In the genomic region with DNA sequence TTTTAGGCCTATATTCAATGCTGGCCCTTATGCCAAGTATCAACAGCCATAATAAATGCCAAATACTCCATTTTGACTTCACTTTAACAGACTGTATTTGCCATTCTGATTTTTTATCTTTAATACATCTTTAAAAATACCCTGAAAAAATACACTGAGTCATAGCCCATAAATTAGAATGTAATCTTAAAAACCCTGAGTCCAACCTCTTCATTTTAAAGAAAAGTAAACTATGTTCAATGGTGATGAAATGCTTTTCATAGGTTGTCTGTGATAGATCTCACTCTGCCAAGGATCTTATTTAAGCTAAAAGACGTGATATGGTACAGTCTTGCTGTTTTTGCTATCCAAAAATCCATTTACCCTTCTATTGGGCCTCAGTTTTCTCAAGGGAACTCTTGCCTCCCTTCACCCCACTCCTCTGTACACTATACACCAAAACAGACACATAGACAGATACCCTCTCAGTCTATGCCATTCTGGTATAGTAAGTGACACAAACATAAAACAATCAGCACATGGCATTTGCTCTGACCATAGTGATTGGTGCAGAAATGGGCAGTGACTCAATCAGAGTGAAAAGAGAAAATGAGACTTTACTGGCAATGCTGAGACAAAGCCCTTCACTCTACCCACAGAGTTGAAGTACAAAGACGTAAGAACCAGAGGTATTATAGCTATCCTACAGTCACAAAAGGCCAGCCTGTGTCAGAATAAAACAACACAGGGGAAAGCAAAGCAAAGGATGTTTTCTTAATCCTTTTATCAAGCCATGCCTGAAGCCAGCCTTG, we compare ENCODE assay signal across 15 cellular contexts. TPM values are rescaled to one million over a fixed set of nuclear protein-coding genes. Genes with fewer than 3 reads are reported as not detected.
DNase-seq lines count a peak whose midpoint lies in the region; ATAC-seq, FAIRE-seq and TF ChIP-seq lines count a peak whose summit lies in the region.
"Had no signal": no experiment of that assay in that cellular context is flagged by ENCODE, and none has a peak within 500 bp of the region (broad histone marks: within the 10 kb centered on the region; RNA-seq: fewer than 3 reads in every experiment).

No MANE protein-coding gene starts in this region.

- CTCF ChIA-PET in PC-3 (lab: Charles Lee) (no interaction called here), GM12878 (lab: Yijun Ruan, JAX) (interaction anchor here (0.6 to 1.5 kb wide), 7 partner anchors 8 to 41 kb away, joined by 3 to 4 read pairs (median 3); no protein-coding TSS in a partner anchor)

- H3K9ac ChIP-seq in PC-3 (ENCODE audit: low read length) (no peak overlapping the region), GM12878 (ENCODE audit: control insufficient read depth, insufficient read depth, low read length) (no peak overlapping the region)

- H3K4me3 ChIP-seq in PC-3 (ENCODE audit: low read length) = peak overlapping the region; percentile 28; the same call in 1 of the 2 replicates
- no peak overlapping the region for H3K4me3 ChIP-seq in GM12878
- H3K4me3 ChIP-seq: smooth muscle cell, thoracic aorta had no signal

- H3K27me3 ChIP-seq in PC-3 (ENCODE audit: low read length) (no peaks in the 10 kb centered on the region), GM12878 (replicated peaks in 1 of 2; ENCODE audit: control insufficient read depth in 2 of 2, insufficient read depth in 2 of 2, low read length in 1 of 2) (no peaks in the 10 kb centered on the region)
- H3K27me3 ChIP-seq: foreskin keratinocyte had no signal

- no TSS peak for BruUV-seq in PC-3 (replicated peaks; lab: Mats Ljungman, UMichigan)
- no TSS peak for BruUV-seq in GM12878 (replicated peaks; lab: Mats Ljungman, UMichigan)

- no peaks in the 10 kb centered on the region for H3K27me3 Mint-ChIP-seq in activated T-cell treated with anti-CD3 and anti-CD28 coated beads, Interleukin-2, amount 50 U/mL, for 4 hours (ENCODE audit: low read depth)
- no peaks in the 10 kb centered on the region for H3K27me3 Mint-ChIP-seq in progenitor cell of endocrine pancreas

- RAD21 ChIA-PET in GM12878 (lab: Charles Lee; ENCODE audit: unreplicated experiment) = interaction anchor here (0.8 to 3.1 kb wide), 4 partner anchors 10 to 312 kb away, joined by 3 to 11 read pairs (median 4); no protein-coding TSS in a partner anchor

- peak overlapping the region; percentile 14; the same call in 1 of the 2 replicates for H2AFZ ChIP-seq in PC-3 (ENCODE audit: low read length)
- H2AFZ ChIP-seq in GM12878 (ENCODE audit: control insufficient read depth, low read depth, low read length) = peak overlapping the region; percentile 6; the same call in 1 of the 2 replicates

- FAIRE-seq in GM12878 (lab: Jason Lieb, UNC) = no peak

- no peak for TF ChIP-seq EP300 in GM12878 (IDR thresholded peaks at IDR 0.05; ENCODE audit: borderline replicate concordance in 1 of 2, control insufficient read depth in 1 of 2, low read depth in 2 of 2, low read length in 2 of 2)

- no peaks in the 10 kb centered on the region for H3K9me2 ChIP-seq in PC-3 (replicated peaks; ENCODE audit: low read length)

- H3K4me1 Mint-ChIP-seq in activated T-cell treated with anti-CD3 and anti-CD28 coated beads, Interleukin-2, amount 50 U/mL, for 4 hours (ENCODE audit: low read depth) = peaks cover 36% of the 10 kb centered on the region
- peaks cover 15% of the 10 kb centered on the region for H3K4me1 Mint-ChIP-seq in progenitor cell of endocrine pancreas (ENCODE audit: low read depth)

- TF ChIP-seq CTCF in PC-3 (conservative IDR thresholded peaks at IDR 0.05; ENCODE audit: low read depth, low read length) (no peak), GM12878 (IDR thresholded peaks at IDR 0.05 in 2 of 3, conservative IDR thresholded peaks at IDR 0.05 in 1 of 3; ENCODE audit: control insufficient read depth in 2 of 3, extremely low read depth in 1 of 3, insufficient read depth in 1 of 3, low read depth in 3 of 3, low read length in 3 of 3) (no peak), progenitor cell of endocrine pancreas (IDR thresholded peaks at IDR 0.05; ENCODE audit: unreplicated experiment) (no peak)

- POLR2A ChIA-PET in PC-3 (lab: Charles Lee; ENCODE audit: unreplicated experiment) (interaction anchor here (0.8 kb wide), 1 partner anchor 49 kb away, joined by 4 read pairs; a partner anchor contains a TSS), GM12878 (lab: Charles Lee) (interaction anchor here (0.7 to 2.2 kb wide), 4 partner anchors 10 to 68 kb away, joined by 3 to 7 read pairs (median 5); no protein-coding TSS in a partner anchor)

- no peak for TF ChIP-seq POLR2A in GM12878 (IDR thresholded peaks at IDR 0.05; ENCODE audit: low read depth, low read length)

- intact Hi-C loops in PC-3 (cut with micrococcal nuclease) (loop anchor here (5.0 kb wide), 1 partner anchor 41 kb away; no protein-coding TSS in a partner anchor), GM12878 (cut with micrococcal nuclease; ENCODE audit: unreplicated experiment) (no loop called here), posterior cingulate gyrus (cut with DNase I) (no loop called here)

- H3K9me3 ChIP-seq in PC-3 (ENCODE audit: low read length) (no peaks in the 10 kb centered on the region), GM12878 (replicated peaks; ENCODE audit: control insufficient read depth, insufficient read depth, low read length) (peaks cover 3% of the 10 kb centered on the region)
- H3K9me3 ChIP-seq: thoracic aorta had no signal

- H3K79me2 ChIP-seq in PC-3 (ENCODE audit: low read length) (peaks cover 82% of the 10 kb centered on the region), GM12878 (ENCODE audit: control insufficient read depth, insufficient read depth, low read length) (no peaks in the 10 kb centered on the region)

- 36% methylated on average over 2 of the region's 2 CpGs for WGBS in GM12878 (ENCODE audit: insufficient coverage, insufficient replicate concordance, low lambda C conversion rate, missing lambda C conversion rate)

- H3F3A ChIP-seq in PC-3 (ENCODE audit: low read length, unreplicated experiment) = peaks cover 4% of the 10 kb centered on the region

- SMC1A ChIA-PET in GM12878 (lab: Charles Lee; ENCODE audit: uncharacterized antibody, unreplicated experiment) = interaction anchor here (1.0 to 3.4 kb wide), 11 partner anchors 9 to 63 kb away, joined by 3 to 15 read pairs (median 5); no protein-coding TSS in a partner anchor

- H3K4me2 ChIP-seq in PC-3 (ENCODE audit: low read length) = peak overlapping the region; percentile 65
- H3K4me2 ChIP-seq in GM12878 (ENCODE audit: control insufficient read depth, insufficient read depth) = no peak overlapping the region
- H3K4me2 ChIP-seq: smooth muscle cell had no signal

- no peak for DNase-seq in activated T-cell treated with anti-CD3 and anti-CD28 coated beads, Interleukin-2, amount 50 U/mL, for 4 hours
- DNase-seq in activated T-cell treated with anti-CD3 and anti-CD28 coated beads for 4 hours (no peak), PC-3 (peak; percentile 64), GM12878 (ENCODE audit: low read depth, low spot score) (no peak), progenitor cell of endocrine pancreas (ENCODE audit: low spot score, unreplicated experiment) (no peak), retina (no peak), NCI-H2196 (lab: John Stamatoyannopoulos, UW; ENCODE audit: unreplicated experiment) (no peak), posterior cingulate gyrus (no peak)
- DNase-seq: anterior cingulate cortex, foreskin keratinocyte, NCI-H187, NCI-H526 treated with DMSO at 0.1 percent for 48 hours had no signal

- peaks cover 18% of the 10 kb centered on the region for H3K9me3 Mint-ChIP-seq in activated T-cell treated with anti-CD3 and anti-CD28 coated beads, Interleukin-2, amount 50 U/mL, for 4 hours
- peaks cover 13% of the 10 kb centered on the region for H3K9me3 Mint-ChIP-seq in progenitor cell of endocrine pancreas (ENCODE audit: low read depth)

- H3K27ac Mint-ChIP-seq in progenitor cell of endocrine pancreas = peak overlapping the region; percentile 14

- H3K27ac ChIP-seq in PC-3 (ENCODE audit: low read length) = peak overlapping the region; percentile 56
- H3K27ac ChIP-seq in GM12878 (ENCODE audit: control insufficient read depth, insufficient read depth) = no peak overlapping the region
- H3K27ac ChIP-seq: foreskin keratinocyte had no signal

- H3K4me1 ChIP-seq in PC-3 (ENCODE audit: insufficient read depth, low read length) (peaks cover 26% of the 10 kb centered on the region), GM12878 (ENCODE audit: control insufficient read depth, insufficient read depth, low read length) (peaks cover 5% of the 10 kb centered on the region)

- H4K20me1 ChIP-seq in PC-3 (ENCODE audit: low read length) (no peaks in the 10 kb centered on the region), GM12878 (ENCODE audit: control insufficient read depth, insufficient read depth) (no peaks in the 10 kb centered on the region)

- in situ Hi-C loops in GM12878 (cut with MboI) = no loop called here

- 0 out of 2 replicates have a peak, but pooled peaks cover 5% of the 10 kb centered on the region for H3K36me3 ChIP-seq in PC-3 (ENCODE audit: low read depth, low read length)
- no peaks in the 10 kb centered on the region for H3K36me3 ChIP-seq in GM12878 (ENCODE audit: control insufficient read depth in 2 of 2, insufficient read depth in 2 of 2, low read length in 1 of 2)
- H3K36me3 ChIP-seq: thoracic aorta had no signal

- H3K4me3 Mint-ChIP-seq in activated T-cell treated with anti-CD3 and anti-CD28 coated beads, Interleukin-2, amount 50 U/mL, for 4 hours = no peak overlapping the region
- H3K4me3 Mint-ChIP-seq in progenitor cell of endocrine pancreas (ENCODE audit: low read depth) = no peak overlapping the region

- peaks cover 17% of the 10 kb centered on the region for H3K36me3 Mint-ChIP-seq in activated T-cell treated with anti-CD3 and anti-CD28 coated beads, Interleukin-2, amount 50 U/mL, for 4 hours (ENCODE audit: insufficient read depth)
- peaks cover 5% of the 10 kb centered on the region for H3K36me3 Mint-ChIP-seq in progenitor cell of endocrine pancreas (ENCODE audit: insufficient read depth)

- no peak for TF ChIP-seq RAD21 in GM12878 (IDR thresholded peaks at IDR 0.05; ENCODE audit: insufficient read depth, low read depth, low read length)

- ATAC-seq in activated T-cell treated with anti-CD3 and anti-CD28 coated beads, Interleukin-2, amount 50 U/mL, for 4 hours = peak; percentile 91 to 92
- ATAC-seq in PC-3 (peak; percentile 81), GM12878 (peak; percentile 74)
- ATAC-seq: foreskin keratinocyte, HCT116 had no signal

RNA-seq across cellular contexts. Expression of a gene that starts 49.1 kb away (rescaled TPM):
- total RNA-seq in activated T-cell treated with anti-CD3 and anti-CD28 coated beads, Interleukin-2, amount 50 U/mL, for 4 hours = 100 to 1,000 TPM; 119 to 204 (median 130) TPM
- 16.0 and 29.8 TPM in 2 replicates for total RNA-seq in PC-3 (2014; rRNA removed)
- 121 and 128 TPM in 2 replicates for total RNA-seq in GM12878 (2013; cell fraction: nucleolus; rRNA removed)
- total RNA-seq in GM12878 (2014; rRNA removed) = 27.3 and 27.8 TPM in 2 replicates
- 34.0 and 35.3 TPM in 2 replicates for total RNA-seq in GM12878 (2014; rRNA removed; fragmentation: Illumina TruSeq; extraction: Trizol)
- total RNA-seq in GM12878 (2021) = 186 and 194 TPM in 2 replicates
- polyA plus RNA-seq in GM12878 (2011; ENCODE audit: low read depth) = 72.3 TPM
- polyA plus RNA-seq in GM12878 (2011; rRNA removed) = 100 and 164 TPM in 2 replicates
- polyA plus RNA-seq in GM12878 (2011; cell fraction: cytosol; rRNA removed) = 153 and 176 TPM in 2 replicates
- polyA plus RNA-seq in GM12878 (2011; cell fraction: nucleus; rRNA removed) = 119 and 192 TPM in 2 replicates
- 131 and 205 TPM in 2 replicates for polyA plus RNA-seq in GM12878 (2012)
- polyA plus RNA-seq in GM12878 (2014; fragmentation: Illumina TruSeq; extraction: Trizol) = 46.4 and 59.9 TPM in 2 replicates
- 10 to 100 TPM; 23.7 to 61.5 TPM for polyA plus RNA-seq in GM12878 (2014; fragmentation: Nextera tagmentation; extraction: Ambion mirVana)
- polyA plus RNA-seq in GM12878 (2014; rRNA removed) = 51.3 and 60.2 TPM in 2 replicates
- polyA plus RNA-seq in GM12878 (2016; fragmentation: Nextera tagmentation; extraction: Ambion mirVana) = 100 to 1,000 TPM in 1 of 2 experiments, 10 to 100 TPM in 1; 97.0 to 147 TPM
- 209 and 266 TPM in 2 replicates for polyA minus RNA-seq in GM12878 (2011; rRNA and poly(A)+ RNA removed)
- 81.5 and 90.4 TPM in 2 replicates for polyA minus RNA-seq in GM12878 (2011; cell fraction: cytosol; rRNA and poly(A)+ RNA removed)
- 130 and 142 TPM in 2 replicates for polyA minus RNA-seq in GM12878 (2011; cell fraction: nucleus; rRNA and poly(A)+ RNA removed)
- 162 and 164 TPM in 2 replicates for total RNA-seq in progenitor cell of endocrine pancreas
